Comparison of ENCODE assay signal across 29 cellular contexts in the genomic region with DNA sequence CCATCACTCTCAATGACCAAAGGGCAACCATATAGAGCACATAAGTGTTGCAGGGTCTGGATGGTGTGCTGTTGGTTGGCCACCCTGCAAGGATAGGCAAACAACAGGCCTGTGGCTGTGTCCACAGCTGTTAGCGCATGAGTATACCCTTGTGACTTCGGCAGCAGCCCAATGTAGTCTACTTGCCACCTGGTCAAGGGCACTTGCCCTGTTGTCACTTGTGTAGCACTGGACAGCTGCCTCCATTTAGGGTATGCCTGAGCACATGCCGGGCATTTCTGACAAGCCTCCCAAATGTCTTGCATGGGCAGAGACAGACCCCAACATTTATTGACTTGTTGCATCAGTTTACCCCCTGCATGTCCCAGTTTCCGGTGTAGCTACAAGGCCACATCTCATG. TPM values are rescaled to one million over a fixed set of nuclear protein-coding genes. Genes with fewer than 3 reads are reported as not detected.
"Had no signal": no experiment of that assay in that cellular context is flagged by ENCODE, and none has a peak within 500 bp of the region (broad histone marks: within the 10 kb centered on the region; RNA-seq: fewer than 3 reads in every experiment).

No MANE protein-coding gene starts in this region.

- H3K9me3 ChIP-seq: ascending aorta, breast epithelium, esophagus muscularis mucosa, gastrocnemius medialis had no signal

- DNase-seq: activated CD4-positive, alpha-beta memory T cell treated with anti-CD3 and anti-CD28 coated beads for 36 hours; activated CD4-positive, alpha-beta T cell treated with anti-CD3 and anti-CD28 coated beads for 36 hours; activated CD4-positive, alpha-beta T cell treated with anti-CD3 and anti-CD28 coated beads, Interleukin-2, amount 10 ng/mL, durations not matched to agents 24 days and 14 days; activated CD4-positive, CD25-positive, alpha-beta regulatory T cell; activated CD4-positive, CD25-positive, alpha-beta regulatory T cell treated with anti-CD3 and anti-CD28 coated beads, Interleukin-2, amount 50 U/mL, for 72 hours; activated CD8-positive, alpha-beta memory T cell treated with anti-CD3 and anti-CD28 coated beads, Interleukin-2, amount 10 ng/mL, durations not matched to agents 7 days and 5 days; activated CD8-positive, alpha-beta memory T cell treated with anti-CD3 and anti-CD28 coated beads, Interleukin-2, amount 50 U/mL, for 4 hours; activated CD8-positive, alpha-beta T cell treated with anti-CD3 and anti-CD28 coated beads, Interleukin-2, amount 10 ng/mL, durations not matched to agents 7 days and 5 days; activated effector memory CD4-positive, alpha-beta T cell treated with anti-CD3 and anti-CD28 coated beads, Interleukin-2, amount 50 U/mL, for 16 hours; activated naive CD4-positive, alpha-beta T cell treated with anti-CD3 and anti-CD28 coated beads for 36 hours; activated naive CD8-positive, alpha-beta T cell treated with anti-CD3 and anti-CD28 coated beads for 36 hours; activated T-cell treated with anti-CD3 and anti-CD28 coated beads, Interleukin-2, amount 50 U/mL, for 1 hour; activated T-cell treated with anti-CD3 and anti-CD28 coated beads, Interleukin-2, amount 50 U/mL, for 48 hours; cortex of kidney; dermis blood vessel endothelial cell; effector CD4-positive, alpha-beta T cell; effector memory CD8-positive, alpha-beta T cell; erythroblast; foreskin keratinocyte; gastrocnemius medialis; T-helper 2 cell had no signal

- H3K4me1 ChIP-seq: ascending aorta, breast epithelium had no signal

- H3K27me3 ChIP-seq: ascending aorta, breast epithelium, esophagus muscularis mucosa, gastrocnemius medialis had no signal

- ATAC-seq: activated CD4-positive, alpha-beta T cell treated with anti-CD3 and anti-CD28 coated beads for 36 hours; activated CD8-positive, alpha-beta memory T cell treated with anti-CD3 and anti-CD28 coated beads, Interleukin-2, amount 10 ng/mL, durations not matched to agents 7 days and 5 days; activated CD8-positive, alpha-beta T cell treated with anti-CD3 and anti-CD28 coated beads, Interleukin-2, amount 10 ng/mL, durations not matched to agents 7 days and 5 days; effector memory CD8-positive, alpha-beta T cell; foreskin keratinocyte; gastrocnemius medialis had no signal

- H3K36me3 ChIP-seq: ascending aorta, breast epithelium, esophagus muscularis mucosa, gastrocnemius medialis had no signal

- H3K27ac ChIP-seq: ascending aorta, breast epithelium, esophagus muscularis mucosa, foreskin keratinocyte, gastrocnemius medialis had no signal

- H3K4me3 ChIP-seq: ascending aorta, breast epithelium, esophagus muscularis mucosa, gastrocnemius medialis had no signal

RNA-seq across cellular contexts. Expression of gene CCRL2, which starts 12.8 kb away (rescaled TPM):
- total RNA-seq: ascending aorta, foreskin keratinocyte had no signal
- polyA plus RNA-seq: foreskin keratinocyte had no signal

RNA-seq across cellular contexts. Expression of gene LTF, which starts 44.9 kb away (rescaled TPM):
- total RNA-seq: activated CD4-positive, alpha-beta memory T cell treated with anti-CD3 and anti-CD28 coated beads for 36 hours; activated CD4-positive, alpha-beta T cell treated with anti-CD3 and anti-CD28 coated beads for 36 hours; activated CD4-positive, alpha-beta T cell treated with anti-CD3 and anti-CD28 coated beads, Interleukin-2, amount 10 ng/mL, durations not matched to agents 24 days and 14 days; activated CD8-positive, alpha-beta memory T cell treated with anti-CD3 and anti-CD28 coated beads for 36 hours; activated CD8-positive, alpha-beta memory T cell treated with anti-CD3 and anti-CD28 coated beads, Interleukin-2, amount 10 ng/mL, durations not matched to agents 7 days and 5 days; activated CD8-positive, alpha-beta T cell treated with anti-CD3 and anti-CD28 coated beads, Interleukin-2, amount 10 ng/mL, durations not matched to agents 7 days and 5 days; activated naive CD4-positive, alpha-beta T cell treated with anti-CD3 and anti-CD28 coated beads for 36 hours; activated naive CD8-positive, alpha-beta T cell treated with anti-CD3 and anti-CD28 coated beads for 36 hours; activated T-helper 1 cell treated with anti-CD3 and anti-CD28 coated beads, Interleukin-12 subunit alpha, Interleukin-12 subunit beta, Interleukin-2, Interleukin-4 antibody, amounts not matched to agents 30 ng/mL and 10 ng/mL and 1 ng/mL, durations not matched to agents 14 hours and 24 hours and 36 hours; activated T-helper 2 cell treated with anti-CD3 and anti-CD28 coated beads, Interferon-gamma antibody, Interleukin-2, Interleukin-4, amounts not matched to agents 10 μg/mL and 5 μg/mL and 100 μg/mL, durations not matched to agents 14 hours and 24 hours and 36 hours; foreskin keratinocyte; T-helper 1 cell treated with Interleukin-12 subunit alpha and Interleukin-12 subunit beta and Interleukin-4 antibody, amounts not matched to agents 30 ng/mL and 1 ng/mL, for 36 hours had no signal
- polyA plus RNA-seq: foreskin keratinocyte had no signal

RNA-seq across cellular contexts. Expression of gene CCR5, which starts 49.1 kb away (rescaled TPM):
- total RNA-seq: activated naive CD4-positive, alpha-beta T cell treated with anti-CD3 and anti-CD28 coated beads for 36 hours; ascending aorta; cerebellum; dermis blood vessel endothelial cell; foreskin keratinocyte had no signal
- polyA plus RNA-seq: foreskin keratinocyte had no signal
